In genomic region chr3:185702564-185703225, GRCh38 we compare ENCODE assay signal across 12 cellular contexts.
DNase-seq lines count a peak whose midpoint lies in the region; ATAC-seq and TF ChIP-seq lines count a peak whose summit lies in the region.
"Had no signal": no experiment of that assay in that cellular context is flagged by ENCODE, and none has a peak within 500 bp of the region (broad histone marks: within the 10 kb centered on the region; RNA-seq: fewer than 3 reads in every experiment).

No MANE protein-coding gene starts in this region.

- H3F3A ChIP-seq in SK-N-SH (replicated peaks; ENCODE audit: insufficient read depth): no peaks in the 10 kb centered on the region

- POLR2A ChIA-PET in SK-N-SH (lab: Yijun Ruan, JAX): no interaction called here

- no peak for DNase-seq in cardiac muscle cell (ENCODE audit: low read depth in 1 of 2, low spot score in 1 of 2)
- DNase-seq in heart right ventricle: no peak
- no peak for DNase-seq in SK-N-SH
- DNase-seq in left lung: no peak
- no peak for DNase-seq in MG63
- DNase-seq in mesenteric fat pad (ENCODE audit: low spot score): no peak
- DNase-seq in NCI-H1930 (lab: John Stamatoyannopoulos, UW): no peak
- no peak for DNase-seq in SW480 (ENCODE audit: low spot score)
- DNase-seq: aorta; GM23248; nucleus accumbens; stimulated activated CD4-positive, alpha-beta T cell treated with anti-CD3 and anti-CD28 coated beads, Interleukin-2, amount 100 ng/mL, for 24 hours had no signal

- H3K4me3 ChIP-seq in cardiac muscle cell: no peak overlapping the region
- H3K4me3 ChIP-seq in heart right ventricle: no peak overlapping the region
- no peak overlapping the region for H3K4me3 ChIP-seq in SK-N-SH (ENCODE audit: low read depth in 2 of 2, low read length in 1 of 2)
- H3K4me3 ChIP-seq in left lung: no peak overlapping the region
- no peak overlapping the region for H3K4me3 ChIP-seq in MG63
- H3K4me3 ChIP-seq: GM23248 had no signal

- no peak overlapping the region for H3K9ac ChIP-seq in SK-N-SH
- H3K9ac ChIP-seq: GM23248 had no signal

- peak overlapping the region; percentile 59 for H3K4me2 ChIP-seq in SK-N-SH

- ATAC-seq in heart right ventricle (no peak), left lung (peak; percentile 45)

- intact Hi-C loops in heart right ventricle (cut with DNase I): no loop called here
- intact Hi-C loops in left lung (cut with DNase I): no loop called here

- H3K9me2 ChIP-seq in SK-N-SH: no peaks in the 10 kb centered on the region

- no peak for TF ChIP-seq EP300 in SK-N-SH (IDR thresholded peaks at IDR 0.05; ENCODE audit: borderline replicate concordance in 1 of 2, low read depth in 1 of 2, low read length in 1 of 2)

- no peaks in the 10 kb centered on the region for H3K9me3 ChIP-seq in cardiac muscle cell (ENCODE audit: low read depth)
- H3K9me3 ChIP-seq in heart right ventricle: no peaks in the 10 kb centered on the region
- H3K9me3 ChIP-seq in SK-N-SH: no peaks in the 10 kb centered on the region
- H3K9me3 ChIP-seq in left lung: no peaks in the 10 kb centered on the region
- peaks cover 5% of the 10 kb centered on the region; the same call in 1 of the 2 replicates for H3K9me3 ChIP-seq in MG63

- CTCF ChIA-PET in SK-N-SH (lab: Yijun Ruan, JAX): interaction anchor here (1.3 to 1.6 kb wide), 2 partner anchors 42 to 66 kb away, joined by 6 read pairs; no protein-coding TSS in a partner anchor

- H3K27ac ChIP-seq in cardiac muscle cell (peak overlapping the region; percentile 55), heart right ventricle (no peak overlapping the region), SK-N-SH (ENCODE audit: low read depth in 2 of 2, low read length in 1 of 2) (peak overlapping the region in 1 of 2 experiments; percentile 49; a peak in 1 of 4 replicates), left lung (peak overlapping the region in 1 of 2 donors; percentile 23)
- H3K27ac ChIP-seq: GM23248 had no signal

- no peaks in the 10 kb centered on the region for H3K27me3 ChIP-seq in cardiac muscle cell
- no peaks in the 10 kb centered on the region for H3K27me3 ChIP-seq in heart right ventricle
- no peaks in the 10 kb centered on the region for H3K27me3 ChIP-seq in SK-N-SH (ENCODE audit: insufficient read depth)
- no peaks in the 10 kb centered on the region for H3K27me3 ChIP-seq in left lung
- H3K27me3 ChIP-seq in MG63: no peaks in the 10 kb centered on the region

- TF ChIP-seq CTCF in cardiac muscle cell (IDR thresholded peaks at IDR 0.05; ENCODE audit: low read depth, low read length): no peak
- TF ChIP-seq CTCF in heart right ventricle (IDR thresholded peaks at IDR 0.05): no peak
- TF ChIP-seq CTCF in SK-N-SH (IDR thresholded peaks at IDR 0.05): no peak
- no peak for TF ChIP-seq CTCF in left lung (IDR thresholded peaks at IDR 0.05)

- TF ChIP-seq RAD21 in SK-N-SH (IDR thresholded peaks at IDR 0.05; ENCODE audit: low read length): no peak

- peaks cover 8% of the 10 kb centered on the region; the same call in 1 of the 2 replicates for H4K20me1 ChIP-seq in SK-N-SH (ENCODE audit: insufficient read depth)

- H3K4me1 ChIP-seq in cardiac muscle cell (ENCODE audit: low read depth): peaks cover 14% of the 10 kb centered on the region
- H3K4me1 ChIP-seq in heart right ventricle: peaks cover 0 to 28% (median 3%) of the 10 kb centered on the region in 9 donors
- H3K4me1 ChIP-seq in SK-N-SH (ENCODE audit: control insufficient read depth in 1 of 2, insufficient read depth in 2 of 2, low read depth in 1 of 2, low read length in 1 of 2): peaks cover 0 to 17% of the 10 kb centered on the region in 2 experiments; a peak in 2 of 4 replicates
- H3K4me1 ChIP-seq in left lung: peaks cover 0 to 22% of the 10 kb centered on the region in 2 donors

- no peak overlapping the region for H2AFZ ChIP-seq in SK-N-SH (ENCODE audit: low read depth)
- H2AFZ ChIP-seq: GM23248 had no signal

- WGBS in heart right ventricle, 2 donors: 51 to 52% methylated on average over 7 of the region's 7 CpGs
- WGBS in SK-N-SH (ENCODE audit: low lambda C conversion rate): 50% methylated on average over 7 of the region's 7 CpGs

- no peaks in the 10 kb centered on the region for H3K36me3 ChIP-seq in cardiac muscle cell
- no peaks in the 10 kb centered on the region for H3K36me3 ChIP-seq in heart right ventricle
- no peaks in the 10 kb centered on the region for H3K36me3 ChIP-seq in SK-N-SH (replicated peaks in 1 of 2; ENCODE audit: control insufficient read depth in 1 of 2, insufficient read depth in 2 of 2, low read length in 1 of 2)
- H3K36me3 ChIP-seq in left lung: no peaks in the 10 kb centered on the region
- H3K36me3 ChIP-seq in MG63: peaks cover 10% of the 10 kb centered on the region

- H3K79me2 ChIP-seq in SK-N-SH (ENCODE audit: insufficient read depth): peaks cover 99% of the 10 kb centered on the region

TF ChIP-seq in SK-N-SH, 30 proteins besides CTCF, POLR2A, EP300 and RAD21 (continues in another document):
- no peak for TF ChIP-seq RCOR1 (IDR thresholded peaks at IDR 0.05; ENCODE audit: low read length)
- no peak for TF ChIP-seq GATA2 (CRISPR knock-in tag; IDR thresholded peaks at IDR 0.05)
- TF ChIP-seq PBX3 (IDR thresholded peaks at IDR 0.05): no peak
- TF ChIP-seq REST (IDR thresholded peaks at IDR 0.05; ENCODE audit: low read depth, low read length): no peak
- TF ChIP-seq EZH2phosphoT487 (IDR thresholded peaks at IDR 0.05; ENCODE audit: borderline replicate concordance, low read depth): no peak
- no peak for TF ChIP-seq JUND (IDR thresholded peaks at IDR 0.05)
- no peak for TF ChIP-seq TAF1 (IDR thresholded peaks at IDR 0.05; ENCODE audit: borderline replicate concordance, low read depth, low read length)
- TF ChIP-seq IRF3 (IDR thresholded peaks at IDR 0.05; ENCODE audit: low read depth, low read length): no peak
- TF ChIP-seq FOXM1 (IDR thresholded peaks at IDR 0.05; ENCODE audit: low read depth): no peak
- no peak for TF ChIP-seq SIN3A (IDR thresholded peaks at IDR 0.05; ENCODE audit: borderline replicate concordance, low read depth, low read length)
- no peak for TF ChIP-seq MAX (IDR thresholded peaks at IDR 0.05; ENCODE audit: low read depth)
- TF ChIP-seq NRF1 (IDR thresholded peaks at IDR 0.05; ENCODE audit: low read depth, low read length): no peak
- no peak for TF ChIP-seq ELF1 (IDR thresholded peaks at IDR 0.05)
- TF ChIP-seq POLR2AphosphoS5 (IDR thresholded peaks at IDR 0.05; ENCODE audit: low read depth, low read length): no peak
